ENCODE assay signal across 17 cellular contexts in the genomic region with DNA sequence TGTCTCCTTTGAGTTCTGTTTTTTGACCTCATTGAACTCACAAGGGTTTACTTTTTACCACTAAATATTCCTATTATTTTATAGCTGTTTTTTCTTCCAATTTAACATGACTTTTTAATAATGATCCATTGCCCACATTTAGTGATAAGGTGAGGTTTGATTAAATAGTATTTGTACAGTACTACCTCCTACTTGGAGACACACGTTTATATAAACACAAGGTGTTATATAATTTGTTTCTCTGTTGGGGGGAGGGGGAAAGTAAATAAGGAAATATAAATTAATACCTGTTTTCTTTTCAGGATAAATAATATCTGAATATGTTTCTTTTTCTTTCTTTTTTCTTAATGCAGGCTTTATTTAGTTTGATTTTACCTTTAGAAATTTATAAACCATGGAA.
DNase-seq lines count a peak whose midpoint lies in the region; ATAC-seq, FAIRE-seq and TF ChIP-seq lines count a peak whose summit lies in the region.
"Had no signal": no experiment of that assay in that cellular context is flagged by ENCODE, and none has a peak within 500 bp of the region (broad histone marks: within the 10 kb centered on the region; RNA-seq: fewer than 3 reads in every experiment).

No MANE protein-coding gene starts in this region.

- H3K27me3 Mint-ChIP-seq in CD14-positive monocyte (ENCODE audit: low read depth in 3 of 3) (no peaks in the 10 kb centered on the region), activated B cell treated with CpG ODN at 0.5 μM for 24 hours (no peaks in the 10 kb centered on the region), endothelial cell (ENCODE audit: unreplicated experiment) (peaks cover 5% of the 10 kb centered on the region)
- no peaks in the 10 kb centered on the region for H3K27me3 Mint-ChIP-seq in CD8-positive, alpha-beta memory T cell
- H3K27me3 Mint-ChIP-seq: CD4-positive, CD25-positive, alpha-beta regulatory T cell had no signal

- peak; percentile 26 for FAIRE-seq in pancreas (lab: Jason Lieb, UNC)
- FAIRE-seq: A549, HepG2, HTR-8/SVneo had no signal

- H3K4me3 Mint-ChIP-seq in CD14-positive monocyte (no peak overlapping the region), activated B cell treated with CpG ODN at 0.5 μM for 24 hours (no peak overlapping the region), endothelial cell (ENCODE audit: unreplicated experiment) (no peak overlapping the region)
- H3K4me3 Mint-ChIP-seq in CD8-positive, alpha-beta memory T cell = no peak overlapping the region
- H3K4me3 Mint-ChIP-seq: CD4-positive, CD25-positive, alpha-beta regulatory T cell had no signal

- no peak for TF ChIP-seq POLR2A in Peyer's patch (IDR thresholded peaks at IDR 0.05)

- H3K27me3 ChIP-seq in pancreas (no peaks in the 10 kb centered on the region), Peyer's patch (no peaks in the 10 kb centered on the region)
- H3K27me3 ChIP-seq in CD8-positive, alpha-beta memory T cell (ENCODE audit: insufficient read depth, low read length, poor library complexity, severe bottlenecking) = no peaks in the 10 kb centered on the region

- H3K4me1 ChIP-seq in pancreas (peaks cover 15 to 21% (median 17%) of the 10 kb centered on the region in 3 donors), Peyer's patch (peaks cover 0 to 32% (median 2%) of the 10 kb centered on the region in 4 donors)
- H3K4me1 ChIP-seq in CD8-positive, alpha-beta memory T cell (ENCODE audit: insufficient read depth, low read length) = peaks cover 26% of the 10 kb centered on the region
- H3K4me1 ChIP-seq: HAP-1 had no signal

- CTCF ChIA-PET in activated B cell treated with CpG ODN at 0.5 μM for 24 hours (lab: Charles Lee) = interaction anchor here (1.2 kb wide), 1 partner anchor 695 kb away, joined by 3 read pairs; no protein-coding TSS in a partner anchor
- CTCF ChIA-PET in CD8-positive, alpha-beta memory T cell (lab: Charles Lee) = interaction anchor here (0.7 kb wide), 1 partner anchor 694 kb away, joined by 3 read pairs; no protein-coding TSS in a partner anchor

- peaks cover 15 to 23% of the 10 kb centered on the region in 2 donors for H3K36me3 Mint-ChIP-seq in CD14-positive monocyte
- peaks cover 17% of the 10 kb centered on the region for H3K36me3 Mint-ChIP-seq in activated B cell treated with CpG ODN at 0.5 μM for 24 hours (ENCODE audit: low read depth)
- peaks cover 4% of the 10 kb centered on the region for H3K36me3 Mint-ChIP-seq in endothelial cell (ENCODE audit: low read depth, unreplicated experiment)
- peaks cover 0 to 11% (median 5%) of the 10 kb centered on the region in 3 donors for H3K36me3 Mint-ChIP-seq in CD8-positive, alpha-beta memory T cell

- H3K9me3 Mint-ChIP-seq in CD14-positive monocyte (no peaks in the 10 kb centered on the region), activated B cell treated with CpG ODN at 0.5 μM for 24 hours (peaks cover 3% of the 10 kb centered on the region), endothelial cell (ENCODE audit: unreplicated experiment) (no peaks in the 10 kb centered on the region)
- H3K9me3 Mint-ChIP-seq in CD8-positive, alpha-beta memory T cell = no peaks in the 10 kb centered on the region

- H3K4me1 Mint-ChIP-seq in CD14-positive monocyte (peaks cover 71% of the 10 kb centered on the region), activated B cell treated with CpG ODN at 0.5 μM for 24 hours (peaks cover 96% of the 10 kb centered on the region), endothelial cell (ENCODE audit: unreplicated experiment) (peaks cover 76% of the 10 kb centered on the region)
- H3K4me1 Mint-ChIP-seq in CD8-positive, alpha-beta memory T cell = peaks cover 47 to 64% (median 56%) of the 10 kb centered on the region in 3 donors

- H3K4me3 ChIP-seq in pancreas (no peak overlapping the region), Peyer's patch (no peak overlapping the region)
- no peak overlapping the region for H3K4me3 ChIP-seq in CD8-positive, alpha-beta memory T cell (ENCODE audit: low read length)
- H3K4me3 ChIP-seq: A549, HAP-1 had no signal

- intact Hi-C loops in CD14-positive monocyte (cut with micrococcal nuclease) (loop anchor here (5.0 to 10.0 kb wide), 3 partner anchors 140 to 510 kb away; no protein-coding TSS in a partner anchor), activated B cell treated with CpG ODN at 0.5 μM for 24 hours (cut with micrococcal nuclease) (loop anchor here (5.0 kb wide), 2 partner anchors 138 to 283 kb away; a partner anchor contains a TSS), pancreas (cut with DNase I) (no loop called here)

- DNase-seq in CD14-positive monocyte (ENCODE audit: low spot score) (no peak), activated B cell treated with CpG ODN at 0.5 μM for 24 hours (no peak), endothelial cell (ENCODE audit: low spot score) (no peak), pancreas (no peak), Peyer's patch (no peak), GDM1 (lab: John Stamatoyannopoulos, UW) (no peak)
- no peak for DNase-seq in CD8-positive, alpha-beta memory T cell
- DNase-seq: Calu3; CD4-positive, CD25-positive, alpha-beta regulatory T cell; DMS 273 treated with DMSO at 0.1 percent for 48 hours; DMS79 treated with DMSO at 0.1 percent for 48 hours; GF-D8 had no signal

- WGBS in pancreas, 2 donors = 13 to 14% methylated on average over 1 of the region's 1 CpG

- H3K36me3 ChIP-seq in pancreas (peaks cover 0 to 3% (median 0%) of the 10 kb centered on the region in 3 donors), Peyer's patch (no peaks in the 10 kb centered on the region)
- H3K36me3 ChIP-seq in CD8-positive, alpha-beta memory T cell (ENCODE audit: insufficient read depth, low read length) = no peaks in the 10 kb centered on the region
- H3K36me3 ChIP-seq: HAP-1 had no signal

- H3K9me3 ChIP-seq in pancreas (no peaks in the 10 kb centered on the region), Peyer's patch (no peaks in the 10 kb centered on the region)
- H3K9me3 ChIP-seq in CD8-positive, alpha-beta memory T cell (ENCODE audit: low read length) = no peaks in the 10 kb centered on the region
- H3K9me3 ChIP-seq: A549, HAP-1 had no signal

- no peak for ATAC-seq in activated B cell treated with CpG ODN at 0.5 μM for 24 hours (ENCODE audit: low read depth)
- peak in 3 of 4 donors; percentile 49 to 69 (median 57) for ATAC-seq in pancreas
- no peak for ATAC-seq in GM18502 (IDR thresholded peaks at IDR 0.05; ENCODE audit: poor library complexity, unreplicated experiment)
- ATAC-seq: A549, HepG2 had no signal

- H3K27ac Mint-ChIP-seq in CD14-positive monocyte (peak overlapping the region in 5 of 7 donors; percentile 84 to 100 (median 94)), activated B cell treated with CpG ODN at 0.5 μM for 24 hours (peak overlapping the region; percentile 83), endothelial cell (ENCODE audit: unreplicated experiment) (peak overlapping the region; percentile 92)
- no peak overlapping the region for H3K27ac Mint-ChIP-seq in CD8-positive, alpha-beta memory T cell
- H3K27ac Mint-ChIP-seq: CD4-positive, CD25-positive, alpha-beta regulatory T cell had no signal

- no peak for TF ChIP-seq CTCF in CD14-positive monocyte (IDR thresholded peaks at IDR 0.05)
- no peak for TF ChIP-seq CTCF in activated B cell treated with CpG ODN at 0.5 μM for 24 hours (IDR thresholded peaks at IDR 0.05)
- TF ChIP-seq CTCF in endothelial cell (IDR thresholded peaks at IDR 0.05; ENCODE audit: unreplicated experiment) = no peak
- TF ChIP-seq CTCF in pancreas (IDR thresholded peaks at IDR 0.05) = no peak
- no peak for TF ChIP-seq CTCF in Peyer's patch (IDR thresholded peaks at IDR 0.05)

- POLR2A ChIA-PET in activated B cell treated with CpG ODN at 0.5 μM for 24 hours (lab: Charles Lee) = interaction anchor here (0.8 to 6.5 kb wide), 5 partner anchors 13 to 695 kb away, joined by 3 to 50 read pairs (median 4); no protein-coding TSS in a partner anchor
- POLR2A ChIA-PET in CD8-positive, alpha-beta memory T cell (lab: Charles Lee) = no interaction called here

- H3K27ac ChIP-seq in pancreas = no peak overlapping the region
- no peak overlapping the region for H3K27ac ChIP-seq in CD8-positive, alpha-beta memory T cell (ENCODE audit: low read depth, low read length)
- H3K27ac ChIP-seq in Peyer's patch = no peak overlapping the region
- H3K27ac ChIP-seq: A549 had no signal

Comparison
In these comparisons a context has a peak if more than half of its experiments do, and no peak if none do; other contexts are left out.
1. H3K27ac Mint-ChIP-seq: peak in CD14-positive monocyte (5 of 7), activated B cell treated with CpG ODN at 0.5 μM for 24 hours (single experiment) and endothelial cell (single experiment); none in CD8-positive, alpha-beta memory T cell (0 of 8).
2. ATAC-seq: peak in pancreas (3 of 4); none in activated B cell treated with CpG ODN at 0.5 μM for 24 hours (single experiment) and GM18502 (single experiment).
3. intact Hi-C loops: an anchor here in CD14-positive monocyte (5.0 to 10.0 kb wide) and activated B cell treated with CpG ODN at 0.5 μM for 24 hours (5.0 kb wide); none called in pancreas.